25 cellular contexts compared by ENCODE assay signal in genomic region chr14:83894519-83894918, GRCh38.
"Had no signal": no experiment of that assay in that cellular context is flagged by ENCODE, and none has a peak within 500 bp of the region (broad histone marks: within the 10 kb centered on the region; RNA-seq: fewer than 3 reads in every experiment).

No MANE protein-coding gene starts in this region.

- H3K9me3 Mint-ChIP-seq: activated CD4-positive, alpha-beta memory T cell treated with anti-CD3 and anti-CD28 coated beads, Interleukin-2, amount 10 ng/mL, durations not matched to agents 7 days and 5 days; activated naive CD4-positive, alpha-beta T cell treated with anti-CD3 and anti-CD28 coated beads for 36 hours had no signal

- H3K27me3 Mint-ChIP-seq: activated CD4-positive, alpha-beta memory T cell treated with anti-CD3 and anti-CD28 coated beads, Interleukin-2, amount 10 ng/mL, durations not matched to agents 7 days and 5 days; activated naive CD8-positive, alpha-beta T cell; activated T-helper 17 cell treated with anti-CD3 and anti-CD28 coated beads, Interleukin-2, amount 50 U/mL, for 72 hours; T-cell had no signal

- FAIRE-seq: TTC549 had no signal

- DNase-seq: activated CD4-positive, alpha-beta memory T cell treated with anti-CD3 and anti-CD28 coated beads, Interleukin-2, amount 10 ng/mL, durations not matched to agents 7 days and 5 days; activated CD4-positive, alpha-beta T cell treated with anti-CD3 and anti-CD28 coated beads, Interleukin-2, amount 50 U/mL, for 1 hour; activated CD4-positive, CD25-positive, alpha-beta regulatory T cell; activated gamma-delta T cell; activated naive CD4-positive, alpha-beta T cell treated with anti-CD3 and anti-CD28 coated beads for 36 hours; activated T-cell treated with anti-CD3 and anti-CD28 coated beads for 4 hours; activated T-cell treated with anti-CD3 and anti-CD28 coated beads, Interleukin-2, amount 50 U/mL, for 48 hours; MG63; MV-4-11; NCI-H1092 treated with DMSO at 0.1 percent for 48 hours; NCI-H1417 treated with DMSO at 0.1 percent for 48 hours; NCI-H1694; NCI-H2029; NCI-H2107; NCI-H2227 treated with DMSO at 0.1 percent for 48 hours; NCI-H526; NCI-H82; SIG-M5; T-cell; T-helper 2 cell; T1000 had no signal

- H3K36me3 Mint-ChIP-seq: activated naive CD8-positive, alpha-beta T cell; T-cell had no signal

- H3K27ac ChIP-seq: SK-N-MC had no signal

- H3K27ac Mint-ChIP-seq: activated CD4-positive, alpha-beta memory T cell treated with anti-CD3 and anti-CD28 coated beads, Interleukin-2, amount 10 ng/mL, durations not matched to agents 7 days and 5 days; activated naive CD4-positive, alpha-beta T cell treated with anti-CD3 and anti-CD28 coated beads for 36 hours; activated naive CD8-positive, alpha-beta T cell; activated T-helper 17 cell treated with anti-CD3 and anti-CD28 coated beads, Interleukin-2, amount 50 U/mL, for 72 hours; T-cell had no signal

- H3K4me3 ChIP-seq: MG63, SK-N-MC had no signal

- H3K36me3 ChIP-seq: MG63 had no signal

- H3K4me1 Mint-ChIP-seq: activated CD4-positive, alpha-beta memory T cell treated with anti-CD3 and anti-CD28 coated beads, Interleukin-2, amount 10 ng/mL, durations not matched to agents 7 days and 5 days; activated T-helper 17 cell treated with anti-CD3 and anti-CD28 coated beads, Interleukin-2, amount 50 U/mL, for 72 hours; T-cell had no signal

- H3K4me3 Mint-ChIP-seq: activated CD4-positive, alpha-beta memory T cell treated with anti-CD3 and anti-CD28 coated beads, Interleukin-2, amount 10 ng/mL, durations not matched to agents 7 days and 5 days; activated naive CD4-positive, alpha-beta T cell treated with anti-CD3 and anti-CD28 coated beads for 36 hours; activated naive CD8-positive, alpha-beta T cell; activated T-helper 17 cell treated with anti-CD3 and anti-CD28 coated beads, Interleukin-2, amount 50 U/mL, for 72 hours; T-cell had no signal

- H3K27me3 ChIP-seq: MG63 had no signal

- ATAC-seq: activated T-helper 17 cell treated with anti-CD3 and anti-CD28 coated beads, Interleukin-2, amount 50 U/mL, for 72 hours; T-cell had no signal

- H3K9me3 ChIP-seq: MG63 had no signal
